29 cellular contexts compared by ENCODE assay signal in genomic region chr3:160314949-160315348, GRCh38.
"Had no signal": no experiment of that assay in that cellular context is flagged by ENCODE, and none has a peak within 500 bp of the region (broad histone marks: within the 10 kb centered on the region; RNA-seq: fewer than 3 reads in every experiment).

No MANE protein-coding gene starts in this region.

- H3K27ac ChIP-seq: brain microvascular endothelial cell, coronary artery, epithelial cell of prostate, esophagus squamous epithelium, gastroesophageal sphincter, heart right ventricle had no signal

- H3K27me3 Mint-ChIP-seq: activated CD8-positive, alpha-beta T cell treated with anti-CD3 and anti-CD28 coated beads for 36 hours; activated naive CD8-positive, alpha-beta T cell; activated T-helper 17 cell treated with anti-CD3 and anti-CD28 coated beads, Interleukin-2, amount 50 U/mL, for 72 hours; central memory CD8-positive, alpha-beta T cell; dendritic cell treated with granulocyte-macrophage colony-stimulating factor and Interleukin-4, amounts not matched to agents 40 ng/mL and 50 ng/mL, for 4 days; effector memory CD8-positive, alpha-beta T cell; T-helper 17 cell had no signal

- DNase-seq: activated CD4-positive, alpha-beta T cell treated with anti-CD3 and anti-CD28 coated beads for 48 hours; activated CD4-positive, alpha-beta T cell treated with anti-CD3 and anti-CD28 coated beads, Interleukin-2, amount 50 U/mL, for 1 hour; activated CD4-positive, alpha-beta T cell treated with anti-CD3 and anti-CD28 coated beads, Interleukin-2, amount 50 U/mL, for 48 hours; activated CD8-positive, alpha-beta memory T cell treated with anti-CD3 and anti-CD28 coated beads for 24 hours; activated CD8-positive, alpha-beta T cell treated with anti-CD3 and anti-CD28 coated beads for 36 hours; activated effector memory CD4-positive, alpha-beta T cell treated with Interleukin-2 at 50 U/mL for 16 hours; activated gamma-delta T cell treated with Interleukin-2 at 50 U/mL for 16 hours; activated naive CD4-positive, alpha-beta T cell treated with anti-CD3 and anti-CD28 coated beads, Interleukin-2, amount 50 U/mL, for 16 hours; activated naive CD4-positive, alpha-beta T cell treated with Interleukin-2 at 50 U/mL for 16 hours; activated T-cell treated with anti-CD3 and anti-CD28 coated beads, Interleukin-2, amount 50 U/mL, for 4 hours; amniotic stem cell; anterior cingulate cortex; brain microvascular endothelial cell; effector CD4-positive, alpha-beta T cell; effector memory CD8-positive, alpha-beta T cell; esophagus squamous epithelium; foreskin melanocyte; heart right ventricle; T-helper 17 cell; T1000 had no signal

- H3K4me1 ChIP-seq: esophagus squamous epithelium, gastroesophageal sphincter, heart right ventricle had no signal

- H3K9me3 ChIP-seq: esophagus squamous epithelium, gastroesophageal sphincter had no signal

- H3K36me3 ChIP-seq: brain microvascular endothelial cell had no signal

- H2AFZ ChIP-seq: hepatocyte had no signal

- H3K4me3 Mint-ChIP-seq: activated CD8-positive, alpha-beta T cell treated with anti-CD3 and anti-CD28 coated beads for 36 hours; activated naive CD8-positive, alpha-beta T cell; activated T-cell treated with anti-CD3 and anti-CD28 coated beads, Interleukin-2, amount 50 U/mL, for 4 hours; activated T-helper 17 cell treated with anti-CD3 and anti-CD28 coated beads, Interleukin-2, amount 50 U/mL, for 72 hours; central memory CD8-positive, alpha-beta T cell; dendritic cell treated with granulocyte-macrophage colony-stimulating factor and Interleukin-4, amounts not matched to agents 40 ng/mL and 50 ng/mL, for 4 days; effector memory CD8-positive, alpha-beta T cell; T-helper 17 cell; T-helper 2 cell treated with Interferon-gamma antibody and Interleukin-4, amounts not matched to agents 5 μg/mL and 100 μg/mL, for 36 hours had no signal

- H3K4me3 ChIP-seq: coronary artery, esophagus squamous epithelium, gastroesophageal sphincter, heart right ventricle, hepatocyte had no signal

- H3K9me3 Mint-ChIP-seq: activated CD8-positive, alpha-beta T cell treated with anti-CD3 and anti-CD28 coated beads for 36 hours; activated T-helper 17 cell treated with anti-CD3 and anti-CD28 coated beads, Interleukin-2, amount 50 U/mL, for 72 hours; central memory CD8-positive, alpha-beta T cell; dendritic cell treated with granulocyte-macrophage colony-stimulating factor and Interleukin-4, amounts not matched to agents 40 ng/mL and 50 ng/mL, for 4 days; effector memory CD8-positive, alpha-beta T cell; T-helper 2 cell treated with Interferon-gamma antibody and Interleukin-4, amounts not matched to agents 5 μg/mL and 100 μg/mL, for 36 hours had no signal

- H3K79me2 ChIP-seq: hepatocyte had no signal

- H3K27ac Mint-ChIP-seq: activated CD8-positive, alpha-beta T cell treated with anti-CD3 and anti-CD28 coated beads for 36 hours; activated naive CD8-positive, alpha-beta T cell; activated T-helper 17 cell treated with anti-CD3 and anti-CD28 coated beads, Interleukin-2, amount 50 U/mL, for 72 hours; dendritic cell treated with granulocyte-macrophage colony-stimulating factor and Interleukin-4, amounts not matched to agents 40 ng/mL and 50 ng/mL, for 4 days; effector memory CD8-positive, alpha-beta T cell; T-helper 17 cell; T-helper 2 cell treated with Interferon-gamma antibody and Interleukin-4, amounts not matched to agents 5 μg/mL and 100 μg/mL, for 36 hours had no signal

- H3K4me2 ChIP-seq: hepatocyte had no signal

- H3K4me1 Mint-ChIP-seq: activated T-helper 17 cell treated with anti-CD3 and anti-CD28 coated beads, Interleukin-2, amount 50 U/mL, for 72 hours; central memory CD8-positive, alpha-beta T cell; T-helper 17 cell had no signal

- H3K27me3 ChIP-seq: brain microvascular endothelial cell, esophagus squamous epithelium, gastroesophageal sphincter, heart right ventricle, hepatocyte had no signal
